ENCODE assay signal across 13 cellular contexts in genomic region chr2:162092656-162093556, GRCh38. TPM values are rescaled to one million over a fixed set of nuclear protein-coding genes. Genes with fewer than 3 reads are reported as not detected.
DNase-seq lines count a peak whose midpoint lies in the region; ATAC-seq, FAIRE-seq and TF ChIP-seq lines count a peak whose summit lies in the region.
"Had no signal": no experiment of that assay in that cellular context is flagged by ENCODE, and none has a peak within 500 bp of the region (broad histone marks: within the 10 kb centered on the region; RNA-seq: fewer than 3 reads in every experiment).

No MANE protein-coding gene starts in this region.

- H3K79me2 ChIP-seq in ACC112 (ENCODE audit: control insufficient read depth, insufficient read depth, low read length, unreplicated experiment): no peaks in the 10 kb centered on the region
- H3K79me2 ChIP-seq in endothelial cell of umbilical vein (ENCODE audit: control insufficient read depth, insufficient read depth, low read length): no peaks in the 10 kb centered on the region

- H3K27ac ChIP-seq in ACC112 (ENCODE audit: low read depth, low read length): peak overlapping the region; percentile 98
- H3K27ac ChIP-seq in endothelial cell of umbilical vein (ENCODE audit: insufficient read depth, low read depth, low read length): peak overlapping the region; percentile 89
- no peak overlapping the region for H3K27ac ChIP-seq in neuronal stem cell (replicated peaks; ENCODE audit: low read length)
- H3K27ac ChIP-seq: SJSA1 had no signal

- no peaks in the 10 kb centered on the region for H3K9me1 ChIP-seq in endothelial cell of umbilical vein (replicated peaks; ENCODE audit: control insufficient read depth, extremely low read depth, insufficient read depth, low read length)

- H3K36me3 Mint-ChIP-seq in natural killer cell treated with Interleukin-12 subunit alpha and Interleukin-12 subunit beta and Interleukin-15 and Interleukin-18, amount 100 ng/mL, for 72 hours: no peaks in the 10 kb centered on the region
- H3K36me3 Mint-ChIP-seq: CD4-positive, CD25-positive, alpha-beta regulatory T cell had no signal

- H2AK5ac ChIP-seq in neuronal stem cell (ENCODE audit: low read depth, low read length): no peak overlapping the region

- H3K4ac ChIP-seq in neuronal stem cell (ENCODE audit: low read length): no peak overlapping the region

- no peak overlapping the region for H4K8ac ChIP-seq in neuronal stem cell (ENCODE audit: low read depth, low read length)

- peaks cover 4 to 5% of the 10 kb centered on the region in 2 donors for H3K27me3 Mint-ChIP-seq in natural killer cell treated with Interleukin-12 subunit alpha and Interleukin-12 subunit beta and Interleukin-15 and Interleukin-18, amount 100 ng/mL, for 72 hours
- H3K27me3 Mint-ChIP-seq: CD4-positive, CD25-positive, alpha-beta regulatory T cell had no signal

- BruUV-seq in endothelial cell of umbilical vein (replicated peaks; lab: Mats Ljungman, UMichigan): TSS peak; percentile 36

- H2AFZ ChIP-seq in ACC112 (ENCODE audit: low read length, unreplicated experiment): peak overlapping the region; percentile 35
- H2AFZ ChIP-seq in endothelial cell of umbilical vein (ENCODE audit: low read depth, low read length): peak overlapping the region; percentile 70
- no peak overlapping the region for H2AFZ ChIP-seq in neuronal stem cell (ENCODE audit: low read length)

- H3K4me3 ChIP-seq in ACC112 (ENCODE audit: low read depth, low read length): peak overlapping the region; percentile 58
- H3K4me3 ChIP-seq in endothelial cell of umbilical vein (replicated peaks in 1 of 3; ENCODE audit: insufficient read depth in 1 of 3, low read depth in 1 of 3, low read length in 3 of 3): no peak overlapping the region
- H3K4me3 ChIP-seq in neuronal stem cell (ENCODE audit: low read length in 2 of 2): no peak overlapping the region
- H3K4me3 ChIP-seq: SJSA1 had no signal

- H3K18ac ChIP-seq in neuronal stem cell (ENCODE audit: low read length): no peak overlapping the region

- no peaks in the 10 kb centered on the region for H3K9me3 ChIP-seq in endothelial cell of umbilical vein (replicated peaks; ENCODE audit: control insufficient read depth, insufficient read depth, low read length)
- no peaks in the 10 kb centered on the region for H3K9me3 ChIP-seq in neuronal stem cell (replicated peaks in 1 of 2; ENCODE audit: control insufficient read depth in 2 of 2, insufficient read depth in 1 of 2, low read depth in 1 of 2, low read length in 2 of 2)
- H3K9me3 ChIP-seq: SJSA1 had no signal

- H3K4me3 Mint-ChIP-seq in natural killer cell treated with Interleukin-12 subunit alpha and Interleukin-12 subunit beta and Interleukin-15 and Interleukin-18, amount 100 ng/mL, for 72 hours: no peak overlapping the region
- H3K4me3 Mint-ChIP-seq: CD4-positive, CD25-positive, alpha-beta regulatory T cell had no signal

- FAIRE-seq in endothelial cell of umbilical vein (lab: Jason Lieb, UNC): peak; percentile 76

- H3K23ac ChIP-seq in neuronal stem cell (ENCODE audit: low read depth, low read length, poor library complexity): no peak overlapping the region

- H3K36me3 ChIP-seq in ACC112 (ENCODE audit: insufficient read depth, low read length) (no peaks in the 10 kb centered on the region), endothelial cell of umbilical vein (ENCODE audit: control insufficient read depth in 2 of 2, extremely low read depth in 1 of 2, insufficient read depth in 2 of 2, low read length in 2 of 2) (no peaks in the 10 kb centered on the region), neuronal stem cell (replicated peaks in 1 of 2; ENCODE audit: control insufficient read depth in 2 of 2, insufficient read depth in 2 of 2, low read length in 2 of 2) (no peaks in the 10 kb centered on the region)
- H3K36me3 ChIP-seq: SJSA1 had no signal

- no peak overlapping the region for H2BK12ac ChIP-seq in neuronal stem cell (ENCODE audit: low read length)

- H3K9ac ChIP-seq in endothelial cell of umbilical vein (replicated peaks; ENCODE audit: extremely low read depth, insufficient read depth, low read length) (peak overlapping the region; percentile 23), neuronal stem cell (ENCODE audit: low read depth, low read length, poor library complexity) (no peak overlapping the region)

- WGBS in neuronal stem cell (ENCODE audit: extremely low coverage in 2 of 2, insufficient read length in 2 of 2, insufficient replicate concordance in 1 of 2), 2 donors: no CpG with 5 or more reads among the region's 7 CpGs

- peak overlapping the region; percentile 68 for H3K4me2 ChIP-seq in endothelial cell of umbilical vein (ENCODE audit: insufficient read depth, low read length)
- H3K4me2 ChIP-seq in neuronal stem cell (ENCODE audit: insufficient read depth, low read length, poor library complexity, severe bottlenecking): no peak overlapping the region

- CTCF ChIA-PET in endothelial cell of umbilical vein (lab: Charles Lee): interaction anchor here (0.8 to 4.6 kb wide), 4 partner anchors 16 to 85 kb away, joined by 3 to 14 read pairs (median 3); partner anchors contain the start of gene DPP4

- peak; percentile 21 for TF ChIP-seq POLR2A in endothelial cell of umbilical vein (IDR thresholded peaks at IDR 0.05; ENCODE audit: low read depth, low read length)

- H3K27me3 ChIP-seq in ACC112 (ENCODE audit: insufficient read depth, low read length) (no peaks in the 10 kb centered on the region), endothelial cell of umbilical vein (ENCODE audit: control insufficient read depth in 2 of 2, insufficient read depth in 2 of 2, low read length in 2 of 2) (no peaks in the 10 kb centered on the region), neuronal stem cell (ENCODE audit: control insufficient read depth in 3 of 3, insufficient read depth in 3 of 3, low read depth in 1 of 3, low read length in 3 of 3) (no peaks in the 10 kb centered on the region)
- H3K27me3 ChIP-seq: SJSA1 had no signal

- POLR2A ChIA-PET in endothelial cell of umbilical vein (lab: Charles Lee): no interaction called here

- H3K9me3 Mint-ChIP-seq in natural killer cell treated with Interleukin-12 subunit alpha and Interleukin-12 subunit beta and Interleukin-15 and Interleukin-18, amount 100 ng/mL, for 72 hours: no peaks in the 10 kb centered on the region
- H3K9me3 Mint-ChIP-seq: CD4-positive, CD25-positive, alpha-beta regulatory T cell had no signal

- H3K14ac ChIP-seq in neuronal stem cell (ENCODE audit: low read length): no peak overlapping the region

- DNase-seq in M059J (ENCODE audit: low read depth) (peak; percentile 86), endothelial cell of umbilical vein (ENCODE audit: low read depth, low spot score) (peak; percentile 90), lung microvascular endothelial cell (ENCODE audit: low read depth in 2 of 2) (peak; percentile 76 to 83), HUDEP-2 (lab: John Stamatoyannopoulos, UW; ENCODE audit: unreplicated experiment in 76 of 76) (no peak), neuronal stem cell (ENCODE audit: low spot score) (no peak)
- DNase-seq in natural killer cell treated with Interleukin-12 subunit alpha and Interleukin-12 subunit beta and Interleukin-15 and Interleukin-18, amount 100 ng/mL, for 72 hours (ENCODE audit: low spot score): no peak
- DNase-seq: activated CD8-positive, alpha-beta memory T cell treated with anti-CD3 and anti-CD28 coated beads, Interleukin-2, amount 50 U/mL, for 4 hours; KBM-7; stimulated activated naive CD8-positive, alpha-beta T cell treated with anti-CD3 and anti-CD28 coated beads, Interleukin-15, Interleukin-2, amounts not matched to agents 100 U/mL and 50 U/mL, for 24 hours had no signal

- H3K4me1 ChIP-seq in ACC112 (ENCODE audit: control insufficient read depth, insufficient read depth, low read length, unreplicated experiment) (peaks cover 54% of the 10 kb centered on the region), endothelial cell of umbilical vein (ENCODE audit: control insufficient read depth, extremely low read depth, insufficient read depth, low read length) (peaks cover 40% of the 10 kb centered on the region), neuronal stem cell (ENCODE audit: control insufficient read depth in 2 of 2, insufficient read depth in 1 of 2, low read depth in 1 of 2, low read length in 2 of 2) (no peaks in the 10 kb centered on the region)
- H3K4me1 ChIP-seq: SJSA1 had no signal

- H3K27ac Mint-ChIP-seq in natural killer cell treated with Interleukin-12 subunit alpha and Interleukin-12 subunit beta and Interleukin-15 and Interleukin-18, amount 100 ng/mL, for 72 hours: peak overlapping the region in 1 of 2 donors; percentile 55

- H2BK15ac ChIP-seq in neuronal stem cell (ENCODE audit: low read length): no peak overlapping the region

- intact Hi-C loops in endothelial cell of umbilical vein (cut with micrococcal nuclease): loop anchor here (1.0 kb wide), 2 partner anchors 20 to 21 kb away; no protein-coding TSS in a partner anchor

- H2BK5ac ChIP-seq in neuronal stem cell (ENCODE audit: low read length): no peak overlapping the region

- H3K79me1 ChIP-seq in neuronal stem cell (ENCODE audit: low read depth, low read length): no peaks in the 10 kb centered on the region

- peaks cover 0 to 5% of the 10 kb centered on the region in 2 donors for H3K4me1 Mint-ChIP-seq in natural killer cell treated with Interleukin-12 subunit alpha and Interleukin-12 subunit beta and Interleukin-15 and Interleukin-18, amount 100 ng/mL, for 72 hours (ENCODE audit: low read depth in 2 of 2)

- dilution Hi-C loops in endothelial cell of umbilical vein (cut with MboI; ENCODE audit: extremely low pct_ligation_motif_present, low sequenced_read_pairs): no loop called here

- no peak for ATAC-seq in natural killer cell treated with Interleukin-12 subunit alpha and Interleukin-12 subunit beta and Interleukin-15 and Interleukin-18, amount 100 ng/mL, for 72 hours
- ATAC-seq in GM19023 (IDR thresholded peaks at IDR 0.05; ENCODE audit: unreplicated experiment): no peak
- ATAC-seq: stimulated activated naive CD8-positive, alpha-beta T cell treated with anti-CD3 and anti-CD28 coated beads, Interleukin-15, Interleukin-2, amounts not matched to agents 100 U/mL and 50 U/mL, for 24 hours had no signal

- no peak overlapping the region for H4K91ac ChIP-seq in neuronal stem cell (ENCODE audit: low read depth, low read length, poor library complexity)

- no peak overlapping the region for H2BK120ac ChIP-seq in neuronal stem cell (ENCODE audit: low read depth, low read length)

- no peak for TF ChIP-seq CTCF in endothelial cell of umbilical vein (IDR thresholded peaks at IDR 0.05; ENCODE audit: extremely low read depth in 1 of 2, insufficient read depth in 1 of 2, low read depth in 1 of 2, low read length in 2 of 2)

- H4K20me1 ChIP-seq in endothelial cell of umbilical vein (replicated peaks; ENCODE audit: control insufficient read depth, extremely low read depth, insufficient read depth, low read length): no peaks in the 10 kb centered on the region

RNA-seq across cellular contexts. Expression of gene DPP4, which starts 18.9 kb away (rescaled TPM):
- total RNA-seq in M059J (2014; rRNA removed; shearing (Covaris generic)): 13.5 and 17.5 TPM in 2 replicates
- 3.0 and 6.2 TPM in 2 replicates for total RNA-seq in endothelial cell of umbilical vein
- 0.53 and 0.84 TPM in 2 replicates for polyA plus RNA-seq in endothelial cell of umbilical vein
- polyA plus RNA-seq in endothelial cell of umbilical vein (2011; cell fraction: cytosol; rRNA removed): 1.1 and 1.4 TPM in 2 replicates
- polyA plus RNA-seq in endothelial cell of umbilical vein (2011; cell fraction: nucleus; rRNA removed): 1.9 and 2.4 TPM in 2 replicates
- 1.5 and 4.4 TPM in 2 replicates for polyA plus RNA-seq in endothelial cell of umbilical vein (2012)
- polyA minus RNA-seq in endothelial cell of umbilical vein: 1.5 and 1.8 TPM in 2 replicates
- not detected for polyA minus RNA-seq in endothelial cell of umbilical vein (2011; cell fraction: cytosol; rRNA and poly(A)+ RNA removed)
- polyA minus RNA-seq in endothelial cell of umbilical vein (2011; cell fraction: nucleus; rRNA and poly(A)+ RNA removed): 1.0 and 1.9 TPM in 2 replicates
- total RNA-seq in lung microvascular endothelial cell: 49.5 and 79.6 TPM in 2 replicates
- 100 to 1,000 TPM in 1 of 2 donors, 10 to 100 TPM in 1; 89.4 to 102 TPM for total RNA-seq in natural killer cell treated with Interleukin-12 subunit alpha and Interleukin-12 subunit beta and Interleukin-15 and Interleukin-18, amount 100 ng/mL, for 72 hours
- 0.49 TPM for polyA plus RNA-seq in neuronal stem cell (2013, experiment 1 of 2)
- polyA plus RNA-seq in neuronal stem cell (2013, experiment 2 of 2): 0.46 TPM
- total RNA-seq: SJSA1 had no signal

RNA-seq across cellular contexts. Expression of gene GCG, which starts 59.1 kb away (rescaled TPM):
- not detected in 2 replicates for total RNA-seq in M059J (2014; rRNA removed; shearing (Covaris generic))
- total RNA-seq in endothelial cell of umbilical vein (not detected in 2 replicates), lung microvascular endothelial cell (not detected in 2 replicates)
- polyA plus RNA-seq in endothelial cell of umbilical vein: not detected in 2 replicates
- polyA plus RNA-seq in endothelial cell of umbilical vein (2011; cell fraction: cytosol; rRNA removed): not detected in 2 replicates
- polyA plus RNA-seq in endothelial cell of umbilical vein (2011; cell fraction: nucleus; rRNA removed): not detected in 2 replicates
- polyA plus RNA-seq in endothelial cell of umbilical vein (2012): not detected in 2 replicates
- not detected in 2 replicates for polyA minus RNA-seq in endothelial cell of umbilical vein
- not detected for polyA minus RNA-seq in endothelial cell of umbilical vein (2011; cell fraction: cytosol; rRNA and poly(A)+ RNA removed)
- not detected in 2 replicates for polyA minus RNA-seq in endothelial cell of umbilical vein (2011; cell fraction: nucleus; rRNA and poly(A)+ RNA removed)
- total RNA-seq in natural killer cell treated with Interleukin-12 subunit alpha and Interleukin-12 subunit beta and Interleukin-15 and Interleukin-18, amount 100 ng/mL, for 72 hours: not detected
- not detected for polyA plus RNA-seq in neuronal stem cell (2013, experiment 1 of 2)
- not detected for polyA plus RNA-seq in neuronal stem cell (2013, experiment 2 of 2)
- total RNA-seq: CD4-positive, CD25-positive, alpha-beta regulatory T cell; SJSA1 had no signal
- polyA plus RNA-seq: CD4-positive, CD25-positive, alpha-beta regulatory T cell had no signal

Comparison
In these comparisons a context has a peak if more than half of its experiments do, and no peak if none do; other contexts are left out.
1. DNase-seq: peak in M059J (single experiment), endothelial cell of umbilical vein (single experiment) and lung microvascular endothelial cell (2 of 2); none in natural killer cell treated with Interleukin-12 subunit alpha and Interleukin-12 subunit beta and Interleukin-15 and Interleukin-18, amount 100 ng/mL, for 72 hours (single experiment), HUDEP-2 (0 of 76) and neuronal stem cell (single experiment).